9 cellular contexts compared by ENCODE assay signal in genomic region chr12:68481181-68481941, GRCh38.
DNase-seq lines count a peak whose midpoint lies in the region; ATAC-seq, FAIRE-seq and TF ChIP-seq lines count a peak whose summit lies in the region.
"Had no signal": no experiment of that assay in that cellular context is flagged by ENCODE, and none has a peak within 500 bp of the region (broad histone marks: within the 10 kb centered on the region; RNA-seq: fewer than 3 reads in every experiment).

No MANE protein-coding gene starts in this region.

- no peak overlapping the region for H3K23ac ChIP-seq in H9 (ENCODE audit: insufficient read length, low read depth, low read length)

- no peak for DNase-seq in CD8-positive, alpha-beta T cell
- peak; percentile 89 for DNase-seq in GM12878 (ENCODE audit: low read depth, low spot score)
- no peak for DNase-seq in right lobe of liver
- no peak for DNase-seq in H9
- DNase-seq in NCI-H82 treated with DMSO at 0.1 percent for 48 hours (lab: John Stamatoyannopoulos, UW; ENCODE audit: unreplicated experiment): no peak
- DNase-seq in heart left ventricle: no peak

- TF ChIP-seq EP300 in GM12878 (IDR thresholded peaks at IDR 0.05; ENCODE audit: borderline replicate concordance in 1 of 2, control insufficient read depth in 1 of 2, low read depth in 2 of 2, low read length in 2 of 2): peak; percentile 27 to 67; a peak in 2 of 4 replicates

- no peak for TF ChIP-seq CTCF in CD8-positive, alpha-beta T cell (IDR thresholded peaks at IDR 0.05)
- TF ChIP-seq CTCF in GM12878 (IDR thresholded peaks at IDR 0.05 in 2 of 3, conservative IDR thresholded peaks at IDR 0.05 in 1 of 3; ENCODE audit: control insufficient read depth in 2 of 3, extremely low read depth in 1 of 3, insufficient read depth in 1 of 3, low read depth in 3 of 3, low read length in 3 of 3): no peak
- no peak for TF ChIP-seq CTCF in right lobe of liver (IDR thresholded peaks at IDR 0.05)
- no peak for TF ChIP-seq CTCF in H9 (conservative IDR thresholded peaks at IDR 0.05)
- no peak for TF ChIP-seq CTCF in heart left ventricle (IDR thresholded peaks at IDR 0.05)

- no peaks in the 10 kb centered on the region for H3K9me3 ChIP-seq in CD8-positive, alpha-beta T cell (ENCODE audit: low read length)
- H3K9me3 ChIP-seq in GM12878 (replicated peaks; ENCODE audit: control insufficient read depth, insufficient read depth, low read length) (peaks cover 7% of the 10 kb centered on the region), right lobe of liver (no peaks in the 10 kb centered on the region), H9 (ENCODE audit: control insufficient read depth, low read depth, low read length) (no peaks in the 10 kb centered on the region), heart left ventricle (peaks cover 0 to 5% (median 0%) of the 10 kb centered on the region in 12 donors)

- H2AFZ ChIP-seq in GM12878 (ENCODE audit: control insufficient read depth, low read depth, low read length): peak overlapping the region; percentile 86
- H2AFZ ChIP-seq in H9 (ENCODE audit: low read length): no peak overlapping the region

- peak overlapping the region; percentile 37 for H3K27ac Mint-ChIP-seq in CD8-positive, alpha-beta T cell
- H3K27ac Mint-ChIP-seq in H9: no peak overlapping the region

- peaks cover 28% of the 10 kb centered on the region for H3K4me1 Mint-ChIP-seq in CD8-positive, alpha-beta T cell (ENCODE audit: low read depth)
- peaks cover 6 to 14% of the 10 kb centered on the region in 2 experiments for H3K4me1 Mint-ChIP-seq in H9

- intact Hi-C loops in CD8-positive, alpha-beta T cell (cut with DNase I, micrococcal nuclease): no loop called here
- intact Hi-C loops in GM12878 (cut with micrococcal nuclease; ENCODE audit: unreplicated experiment) (loop anchor here (1.0 to 5.0 kb wide), 4 partner anchors 31 to 326 kb away; partner anchors contain the start of gene MDM2), right lobe of liver (cut with DNase I) (no loop called here), heart left ventricle (cut with DNase I) (no loop called here)

- WGBS in GM12878 (ENCODE audit: insufficient coverage, insufficient replicate concordance, low lambda C conversion rate, missing lambda C conversion rate): 2% methylated on average over 7 of the region's 7 CpGs
- WGBS in right lobe of liver (ENCODE audit: insufficient coverage, low coverage, low lambda C conversion rate, missing lambda C conversion rate): 48% methylated on average over 7 of the region's 7 CpGs
- no CpG with 5 or more reads among the region's 7 CpGs for WGBS in H9 (ENCODE audit: extremely low coverage, insufficient read length, low lambda C conversion rate)
- 53 to 67% (median 57%) methylated on average over 7 of the region's 7 CpGs for WGBS in heart left ventricle, 4 donors

- no peak overlapping the region for H3K18ac ChIP-seq in H9 (ENCODE audit: insufficient read length, low read depth, low read length)

- no peak overlapping the region for H2BK5ac ChIP-seq in H9 (ENCODE audit: insufficient read length, low read length)

- H3K9ac ChIP-seq in GM12878 (ENCODE audit: control insufficient read depth, insufficient read depth, low read length): peak overlapping the region; percentile 63
- H3K9ac ChIP-seq in H9 (ENCODE audit: extremely low read depth, insufficient read length, low read length): no peak overlapping the region

- H4K8ac ChIP-seq in H9 (replicated peaks; ENCODE audit: insufficient read length, low read depth, low read length): no peak overlapping the region

- H4K5ac ChIP-seq in H9 (ENCODE audit: insufficient read length, low read depth, low read length): no peak overlapping the region

- no peak for TF ChIP-seq RAD21 in GM12878 (IDR thresholded peaks at IDR 0.05; ENCODE audit: insufficient read depth, low read depth, low read length)

- peaks cover 2% of the 10 kb centered on the region for H3K9me3 Mint-ChIP-seq in CD8-positive, alpha-beta T cell
- H3K9me3 Mint-ChIP-seq in H9: peaks cover 4 to 8% of the 10 kb centered on the region in 2 experiments; a peak in 3 of 5 replicates

- in situ Hi-C loops in GM12878 (cut with MboI): no loop called here

- no peak overlapping the region for H4K91ac ChIP-seq in H9 (ENCODE audit: insufficient read length, low read depth, low read length)

- peaks cover 20% of the 10 kb centered on the region for H3K4me1 ChIP-seq in CD8-positive, alpha-beta T cell (ENCODE audit: insufficient read depth, low read length)
- peaks cover 32% of the 10 kb centered on the region for H3K4me1 ChIP-seq in GM12878 (ENCODE audit: control insufficient read depth, insufficient read depth, low read length)
- H3K4me1 ChIP-seq in right lobe of liver: no peaks in the 10 kb centered on the region
- no peaks in the 10 kb centered on the region; the same call in 1 of the 2 replicates for H3K4me1 ChIP-seq in H9 (ENCODE audit: insufficient read depth, low read length)
- H3K4me1 ChIP-seq in heart left ventricle: peaks cover 0 to 31% (median 0%) of the 10 kb centered on the region in 12 donors

- CTCF ChIA-PET in CD8-positive, alpha-beta T cell (lab: Charles Lee): interaction anchor here (0.8 to 1.6 kb wide), 4 partner anchors 9 to 121 kb away, joined by 3 to 4 read pairs (median 3); no protein-coding TSS in a partner anchor
- CTCF ChIA-PET in GM12878 (lab: Yijun Ruan, JAX): interaction anchor here (0.7 to 3.6 kb wide), 6 partner anchors 10 to 41 kb away, joined by 3 to 15 read pairs (median 4); no protein-coding TSS in a partner anchor

- no peak overlapping the region for H2BK12ac ChIP-seq in H9 (ENCODE audit: insufficient read length, low read depth, low read length)

- no peak overlapping the region for H2BK120ac ChIP-seq in H9 (ENCODE audit: low read depth, low read length, poor library complexity, severe bottlenecking)

- peak overlapping the region; percentile 85 for H3K4me2 ChIP-seq in GM12878 (ENCODE audit: control insufficient read depth, insufficient read depth)
- H3K4me2 ChIP-seq in H9 (ENCODE audit: insufficient read depth, insufficient read length, low read length): no peak overlapping the region

- BruUV-seq in GM12878 (replicated peaks; lab: Mats Ljungman, UMichigan): no TSS peak

- H3K36me3 ChIP-seq in CD8-positive, alpha-beta T cell (ENCODE audit: insufficient read depth, low read length): no peaks in the 10 kb centered on the region
- H3K36me3 ChIP-seq in GM12878 (ENCODE audit: control insufficient read depth in 2 of 2, insufficient read depth in 2 of 2, low read length in 1 of 2) (no peaks in the 10 kb centered on the region), right lobe of liver (no peaks in the 10 kb centered on the region), heart left ventricle (no peaks in the 10 kb centered on the region)

- SMC1A ChIA-PET in GM12878 (lab: Charles Lee; ENCODE audit: uncharacterized antibody, unreplicated experiment): interaction anchor here (0.7 to 6.0 kb wide), 27 partner anchors 9 to 328 kb away, joined by 3 to 84 read pairs (median 9); partner anchors contain the start of gene MDM1

- no peaks in the 10 kb centered on the region for H3K27me3 Mint-ChIP-seq in CD8-positive, alpha-beta T cell (ENCODE audit: low read depth)
- H3K27me3 Mint-ChIP-seq in H9 (ENCODE audit: low read depth): no peaks in the 10 kb centered on the region

- no peak overlapping the region for H3K27ac ChIP-seq in CD8-positive, alpha-beta T cell (ENCODE audit: low read depth, low read length)
- peak overlapping the region; percentile 91 for H3K27ac ChIP-seq in GM12878 (ENCODE audit: control insufficient read depth, insufficient read depth)
- H3K27ac ChIP-seq in right lobe of liver: no peak overlapping the region
- no peak overlapping the region for H3K27ac ChIP-seq in H9 (ENCODE audit: insufficient read length, low read depth, low read length)
- peak overlapping the region in 5 of 12 donors; percentile 3 to 64 (median 13) for H3K27ac ChIP-seq in heart left ventricle

- no peak overlapping the region for H3K4me3 ChIP-seq in CD8-positive, alpha-beta T cell (ENCODE audit: low read depth, low read length)
- H3K4me3 ChIP-seq in GM12878: 0 out of 2 replicates have a peak overlapping the region, but pooled peaks have one; percentile 18
- no peak overlapping the region for H3K4me3 ChIP-seq in right lobe of liver
- H3K4me3 ChIP-seq in heart left ventricle: no peak overlapping the region

- H3K56ac ChIP-seq in H9 (ENCODE audit: insufficient read length, low read depth, low read length): no peak overlapping the region

- H2AK5ac ChIP-seq in H9 (ENCODE audit: insufficient read length, low read length): no peak overlapping the region

- FAIRE-seq in GM12878 (lab: Jason Lieb, UNC): peak; percentile 54

- RAD21 ChIA-PET in GM12878 (lab: Charles Lee; ENCODE audit: unreplicated experiment): interaction anchor here (0.8 to 7.3 kb wide), 18 partner anchors 16 to 266 kb away, joined by 3 to 93 read pairs (median 12); partner anchors contain the start of gene RAP1B

- no peaks in the 10 kb centered on the region for H3K36me3 Mint-ChIP-seq in CD8-positive, alpha-beta T cell
- H3K36me3 Mint-ChIP-seq in H9 (ENCODE audit: insufficient read depth in 1 of 3, low read depth in 3 of 3): peaks cover 0 to 3% (median 0%) of the 10 kb centered on the region in 3 experiments; a peak in 3 of 7 replicates

- no peak for ATAC-seq in CD8-positive, alpha-beta T cell
- ATAC-seq in GM19351 (IDR thresholded peaks at IDR 0.05; ENCODE audit: unreplicated experiment) (peak; percentile 50), HG03280 (IDR thresholded peaks at IDR 0.05; ENCODE audit: unreplicated experiment) (peak; percentile 45), GM12878 (peak; percentile 65), right lobe of liver (no peak), heart left ventricle (no peak)
- ATAC-seq: esophagus mucosa had no signal

- H3K4ac ChIP-seq in H9 (ENCODE audit: low read depth, low read length): no peak overlapping the region

- H3K27me3 ChIP-seq in CD8-positive, alpha-beta T cell (ENCODE audit: insufficient read depth, low read length): no peaks in the 10 kb centered on the region
- H3K27me3 ChIP-seq in GM12878 (replicated peaks in 1 of 2; ENCODE audit: control insufficient read depth in 2 of 2, insufficient read depth in 2 of 2, low read length in 1 of 2) (no peaks in the 10 kb centered on the region), right lobe of liver (no peaks in the 10 kb centered on the region), H9 (ENCODE audit: insufficient read depth, low read length) (no peaks in the 10 kb centered on the region), heart left ventricle (no peaks in the 10 kb centered on the region)

- H3K79me2 ChIP-seq in GM12878 (ENCODE audit: control insufficient read depth, insufficient read depth, low read length) (no peaks in the 10 kb centered on the region), H9 (ENCODE audit: insufficient read depth, low read length) (no peaks in the 10 kb centered on the region)

- H3K79me1 ChIP-seq in H9 (ENCODE audit: insufficient read depth, low read depth, low read length, poor library complexity, severe bottlenecking): no peaks in the 10 kb centered on the region

- no peak overlapping the region for H2BK20ac ChIP-seq in H9 (ENCODE audit: low read depth, low read length, poor library complexity, severe bottlenecking)

- H3T11ph ChIP-seq in H9 (ENCODE audit: low read length): no peak overlapping the region

- no peak overlapping the region for H3K14ac ChIP-seq in H9 (ENCODE audit: insufficient read depth, low read length)

- POLR2A ChIA-PET in CD8-positive, alpha-beta T cell (lab: Charles Lee): interaction anchor here (0.9 kb wide), 2 partner anchors 9 to 59 kb away, joined by 3 read pairs; no protein-coding TSS in a partner anchor
- POLR2A ChIA-PET in GM12878 (lab: Charles Lee): interaction anchor here (0.6 to 5.3 kb wide), 14 partner anchors 15 to 148 kb away, joined by 3 to 40 read pairs (median 8); partner anchors contain the start of gene RAP1B

- H3K4me3 Mint-ChIP-seq in CD8-positive, alpha-beta T cell: peak overlapping the region; percentile 3
- no peak overlapping the region for H3K4me3 Mint-ChIP-seq in H9

- TF ChIP-seq POLR2A in GM12878 (IDR thresholded peaks at IDR 0.05; ENCODE audit: low read depth, low read length) (no peak), right lobe of liver (IDR thresholded peaks at IDR 0.05) (no peak), heart left ventricle (IDR thresholded peaks at IDR 0.05) (no peak)

- H3K23me2 ChIP-seq in H9 (ENCODE audit: insufficient read length, low read depth, low read length, poor library complexity, severe bottlenecking): no peaks in the 10 kb centered on the region

- H4K20me1 ChIP-seq in GM12878 (ENCODE audit: control insufficient read depth, insufficient read depth) (no peaks in the 10 kb centered on the region), H9 (ENCODE audit: control insufficient read depth, insufficient read depth, insufficient read length) (no peaks in the 10 kb centered on the region)

- H2BK15ac ChIP-seq in H9 (ENCODE audit: low read depth, low read length): no peak overlapping the region

Comparison
In these comparisons a context has a peak if more than half of its experiments do, and no peak if none do; other contexts are left out.
1. ATAC-seq: peak in GM19351 (single experiment), HG03280 (single experiment) and GM12878 (single experiment); none in CD8-positive, alpha-beta T cell (single experiment), right lobe of liver (0 of 4) and heart left ventricle (0 of 4).